ENCODE assay signal across 31 cellular contexts in the genomic region with DNA sequence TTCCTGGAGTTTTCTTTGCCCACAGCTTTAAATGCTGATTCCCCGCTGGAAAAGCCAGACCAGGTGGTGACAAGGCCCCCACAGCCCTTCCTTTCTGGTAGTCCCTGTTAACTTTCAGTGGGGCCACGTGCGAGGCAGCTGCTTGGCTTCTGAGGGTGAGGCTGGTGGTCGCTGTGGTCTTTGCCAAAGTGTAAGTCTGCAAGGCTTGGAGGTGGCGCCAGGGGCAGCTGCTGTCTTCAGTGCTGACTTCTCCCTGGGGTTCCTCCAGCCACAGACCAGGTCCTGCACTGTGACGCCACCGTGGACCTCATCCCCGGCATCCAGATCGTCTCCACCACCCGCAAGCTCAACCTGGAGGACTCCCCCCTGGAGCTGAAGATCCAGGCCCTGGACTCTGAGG.
"Had no signal": no experiment of that assay in that cellular context is flagged by ENCODE, and none has a peak within 500 bp of the region (broad histone marks: within the 10 kb centered on the region; RNA-seq: fewer than 3 reads in every experiment).

No MANE protein-coding gene starts in this region.

- H3K36me3 Mint-ChIP-seq: activated naive CD8-positive, alpha-beta T cell; T-cell had no signal

- H3K27ac ChIP-seq: brain microvascular endothelial cell, gastrocnemius medialis, heart left ventricle, WERI-Rb-1 had no signal

- H3K36me3 ChIP-seq: brain microvascular endothelial cell, gastrocnemius medialis, heart left ventricle, WERI-Rb-1 had no signal

- H3K9me3 ChIP-seq: gastrocnemius medialis, heart left ventricle had no signal

- DNase-seq: activated B cell treated with CpG ODN at 0.5 μM for 24 hours; activated CD4-positive, alpha-beta T cell treated with anti-CD3 and anti-CD28 coated beads for 48 hours; activated CD4-positive, alpha-beta T cell treated with anti-CD3 and anti-CD28 coated beads, Interleukin-2, amount 50 U/mL, for 1 hour; activated CD4-positive, alpha-beta T cell treated with anti-CD3 and anti-CD28 coated beads, Interleukin-2, amount 50 U/mL, for 48 hours; activated CD8-positive, alpha-beta memory T cell treated with anti-CD3 and anti-CD28 coated beads for 24 hours; activated CD8-positive, alpha-beta T cell treated with anti-CD3 and anti-CD28 coated beads for 36 hours; activated effector memory CD4-positive, alpha-beta T cell treated with Interleukin-2 at 50 U/mL for 16 hours; activated gamma-delta T cell treated with Interleukin-2 at 50 U/mL for 16 hours; activated naive CD4-positive, alpha-beta T cell treated with anti-CD3 and anti-CD28 coated beads, Interleukin-2, amount 50 U/mL, for 16 hours; activated naive CD4-positive, alpha-beta T cell treated with Interleukin-2 at 50 U/mL for 16 hours; activated T-cell treated with anti-CD3 and anti-CD28 coated beads, Interleukin-2, amount 50 U/mL, for 4 hours; amniotic stem cell; anterior cingulate cortex; brain microvascular endothelial cell; cortex of kidney; dermis blood vessel endothelial cell; effector CD4-positive, alpha-beta T cell; endodermal cell; foreskin fibroblast; gastrocnemius medialis; glutamatergic neuron; heart left ventricle; T-cell; T1000; WERI-Rb-1 had no signal

- H3K4me3 Mint-ChIP-seq: activated B cell treated with CpG ODN at 0.5 μM for 24 hours; activated CD8-positive, alpha-beta T cell treated with anti-CD3 and anti-CD28 coated beads for 36 hours; activated naive CD8-positive, alpha-beta T cell; activated T-cell treated with anti-CD3 and anti-CD28 coated beads, Interleukin-2, amount 50 U/mL, for 4 hours; activated T-helper 17 cell treated with anti-CD3 and anti-CD28 coated beads, Interleukin-2, amount 50 U/mL, for 72 hours; central memory CD8-positive, alpha-beta T cell; endodermal cell; T-cell; T-helper 1 cell treated with Interleukin-12 subunit alpha and Interleukin-12 subunit beta and Interleukin-4 antibody, amounts not matched to agents 30 μg/mL and 1 μg/mL, for 36 hours had no signal

- H3K27me3 ChIP-seq: brain microvascular endothelial cell, gastrocnemius medialis had no signal

- H3K27ac Mint-ChIP-seq: activated B cell treated with CpG ODN at 0.5 μM for 24 hours; activated CD8-positive, alpha-beta T cell treated with anti-CD3 and anti-CD28 coated beads for 36 hours; activated naive CD8-positive, alpha-beta T cell; activated T-helper 17 cell treated with anti-CD3 and anti-CD28 coated beads, Interleukin-2, amount 50 U/mL, for 72 hours; endodermal cell; T-cell; T-helper 1 cell treated with Interleukin-12 subunit alpha and Interleukin-12 subunit beta and Interleukin-4 antibody, amounts not matched to agents 30 μg/mL and 1 μg/mL, for 36 hours had no signal

- H3K27me3 Mint-ChIP-seq: activated naive CD8-positive, alpha-beta T cell had no signal

- H3K9me3 Mint-ChIP-seq: activated B cell treated with CpG ODN at 0.5 μM for 24 hours; activated CD8-positive, alpha-beta T cell treated with anti-CD3 and anti-CD28 coated beads for 36 hours; activated T-cell treated with anti-CD3 and anti-CD28 coated beads, Interleukin-2, amount 50 U/mL, for 4 hours; activated T-helper 17 cell treated with anti-CD3 and anti-CD28 coated beads, Interleukin-2, amount 50 U/mL, for 72 hours; central memory CD8-positive, alpha-beta T cell; endodermal cell; T-cell; T-helper 1 cell treated with Interleukin-12 subunit alpha and Interleukin-12 subunit beta and Interleukin-4 antibody, amounts not matched to agents 30 μg/mL and 1 μg/mL, for 36 hours had no signal

- H3K4me1 ChIP-seq: gastrocnemius medialis, heart left ventricle had no signal

- H3K4me1 Mint-ChIP-seq: activated B cell treated with CpG ODN at 0.5 μM for 24 hours; activated T-helper 17 cell treated with anti-CD3 and anti-CD28 coated beads, Interleukin-2, amount 50 U/mL, for 72 hours; central memory CD8-positive, alpha-beta T cell; endodermal cell; T-cell had no signal

- ATAC-seq: activated CD4-positive, CD25-positive, alpha-beta regulatory T cell treated with anti-CD3 and anti-CD28 coated beads, Interleukin-2, amount 50 U/mL, for 24 hours; activated CD8-positive, alpha-beta T cell treated with anti-CD3 and anti-CD28 coated beads for 36 hours; activated T-cell treated with anti-CD3 and anti-CD28 coated beads, Interleukin-2, amount 50 U/mL, for 4 hours; activated T-helper 17 cell treated with anti-CD3 and anti-CD28 coated beads, Interleukin-2, amount 50 U/mL, for 72 hours; esophagus mucosa; gastrocnemius medialis; heart left ventricle; T-cell had no signal

- H3K4me3 ChIP-seq: gastrocnemius medialis, heart left ventricle had no signal
